32 cellular contexts compared by ENCODE assay signal in the genomic region with DNA sequence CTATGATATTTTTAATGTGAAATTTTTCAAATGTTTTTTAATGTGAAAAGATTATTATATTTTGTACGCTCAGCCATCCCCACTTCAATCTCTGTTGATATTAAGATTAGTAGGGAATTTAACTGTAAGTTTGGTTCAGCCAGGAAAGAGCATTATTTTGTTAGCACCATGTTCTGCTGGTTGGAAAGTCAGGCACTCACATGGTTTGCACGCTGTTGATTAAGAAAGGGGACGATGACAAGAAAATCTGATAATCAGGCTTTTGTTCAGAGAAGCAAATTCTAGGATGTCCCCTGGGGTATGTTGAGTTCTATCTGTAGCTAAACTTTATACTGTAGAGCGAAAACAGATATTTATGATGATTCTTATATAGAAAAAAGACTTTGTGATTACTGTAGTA.
DNase-seq lines count a peak whose midpoint lies in the region; ATAC-seq, FAIRE-seq and TF ChIP-seq lines count a peak whose summit lies in the region.
"Had no signal": no experiment of that assay in that cellular context is flagged by ENCODE, and none has a peak within 500 bp of the region (broad histone marks: within the 10 kb centered on the region; RNA-seq: fewer than 3 reads in every experiment).

No MANE protein-coding gene starts in this region.

- peaks cover 36 to 48% of the 10 kb centered on the region in 2 donors for H3K4me1 Mint-ChIP-seq in natural killer cell

- H3K36me3 Mint-ChIP-seq in natural killer cell: no peaks in the 10 kb centered on the region

- no peak for TF ChIP-seq RAD21 in GM12878 (IDR thresholded peaks at IDR 0.05; ENCODE audit: insufficient read depth, low read depth, low read length)

- H3K9me2 ChIP-seq in Karpas-422 (replicated peaks; ENCODE audit: insufficient read depth, low read length): no peaks in the 10 kb centered on the region
- H3K9me2 ChIP-seq: SK-N-SH had no signal

- TF ChIP-seq CTCF in GM12878 (IDR thresholded peaks at IDR 0.05 in 2 of 3, conservative IDR thresholded peaks at IDR 0.05 in 1 of 3; ENCODE audit: control insufficient read depth in 2 of 3, extremely low read depth in 1 of 3, insufficient read depth in 1 of 3, low read depth in 3 of 3, low read length in 3 of 3): no peak
- no peak for TF ChIP-seq CTCF in parathyroid adenoma (IDR thresholded peaks at IDR 0.05)
- no peak for TF ChIP-seq CTCF in natural killer cell (IDR thresholded peaks at IDR 0.05)

- no peak for TF ChIP-seq EP300 in GM12878 (IDR thresholded peaks at IDR 0.05; ENCODE audit: borderline replicate concordance in 1 of 2, control insufficient read depth in 1 of 2, low read depth in 2 of 2, low read length in 2 of 2)

- FAIRE-seq in GM12878 (lab: Jason Lieb, UNC): no peak
- FAIRE-seq: colon, GM12891, H1 had no signal

- in situ Hi-C loops in GM12878 (cut with MboI): no loop called here

- H4K20me1 ChIP-seq in BLaER1 treated with 17β-estradiol and CSF1 and Interleukin-3, amounts not matched to agents 10 nM and 100 nM: peaks cover 9 to 60% (median 40%) of the 10 kb centered on the region in 11 experiments; a peak in 18 of 22 replicates
- H4K20me1 ChIP-seq in Karpas-422 (ENCODE audit: insufficient read depth, low read depth, low read length): peaks cover 41% of the 10 kb centered on the region; the same call in 1 of the 2 replicates
- no peaks in the 10 kb centered on the region for H4K20me1 ChIP-seq in GM12878 (ENCODE audit: control insufficient read depth, insufficient read depth)

- no TSS peak for BruUV-seq in GM12878 (replicated peaks; lab: Mats Ljungman, UMichigan)

- H3K36me3 ChIP-seq in BLaER1 treated with 17β-estradiol and CSF1 and Interleukin-3, amounts not matched to agents 10 nM and 100 nM: 0 out of 22 replicates have a peak, but pooled peaks cover 0 to 4% (median 0%) of the 10 kb centered on the region in 11 experiments
- H3K36me3 ChIP-seq in Karpas-422 (ENCODE audit: insufficient read depth, low read length) (no peaks in the 10 kb centered on the region), GM12878 (ENCODE audit: control insufficient read depth in 2 of 2, insufficient read depth in 2 of 2, low read length in 1 of 2) (no peaks in the 10 kb centered on the region; a peak in 1 of 4 replicates), parathyroid adenoma (ENCODE audit: control insufficient read depth, insufficient read depth, low read length) (no peaks in the 10 kb centered on the region)
- H3K36me3 ChIP-seq: breast epithelium, tibial nerve had no signal

- H3K27ac Mint-ChIP-seq in natural killer cell: no peak overlapping the region
- H3K27ac Mint-ChIP-seq: activated CD8-positive, alpha-beta T cell treated with anti-CD3 and anti-CD28 coated beads for 36 hours; activated T-helper 17 cell treated with anti-CD3 and anti-CD28 coated beads, Interleukin-2, amount 50 U/mL, for 72 hours; stimulated activated naive CD8-positive, alpha-beta T cell treated with anti-CD3 and anti-CD28 coated beads, Interleukin-15, Interleukin-2, amounts not matched to agents 100 ng/mL and 50 ng/mL, for 24 hours had no signal

- H3K27ac ChIP-seq in BLaER1 treated with 17β-estradiol and CSF1 and Interleukin-3, amounts not matched to agents 10 nM and 100 nM: peak overlapping the region in 2 of 11 experiments; percentile 44 to 58; a peak in 3 of 22 replicates
- H3K27ac ChIP-seq in Karpas-422 (ENCODE audit: low read length): no peak overlapping the region
- no peak overlapping the region for H3K27ac ChIP-seq in GM12878 (ENCODE audit: control insufficient read depth, insufficient read depth)
- H3K27ac ChIP-seq in parathyroid adenoma: peak overlapping the region; percentile 2
- H3K27ac ChIP-seq: C4-2B, tibial nerve had no signal

- no peaks in the 10 kb centered on the region for H3K27me3 ChIP-seq in BLaER1 treated with 17β-estradiol and CSF1 and Interleukin-3, amounts not matched to agents 10 nM and 100 nM
- H3K27me3 ChIP-seq in Karpas-422 (ENCODE audit: low read length) (no peaks in the 10 kb centered on the region), GM12878 (replicated peaks in 1 of 2; ENCODE audit: control insufficient read depth in 2 of 2, insufficient read depth in 2 of 2, low read length in 1 of 2) (no peaks in the 10 kb centered on the region), parathyroid adenoma (ENCODE audit: control insufficient read depth, insufficient read depth, low read length) (no peaks in the 10 kb centered on the region)
- H3K27me3 ChIP-seq: breast epithelium, tibial nerve had no signal

- H3K4me1 ChIP-seq in BLaER1 treated with 17β-estradiol and CSF1 and Interleukin-3, amounts not matched to agents 10 nM and 100 nM: peaks cover 30 to 65% (median 45%) of the 10 kb centered on the region in 10 experiments
- H3K4me1 ChIP-seq in Karpas-422 (ENCODE audit: low read length) (peaks cover 40% of the 10 kb centered on the region), GM12878 (ENCODE audit: control insufficient read depth, insufficient read depth, low read length) (peaks cover 20% of the 10 kb centered on the region), parathyroid adenoma (peaks cover 14% of the 10 kb centered on the region)

- peak overlapping the region; percentile 76 to 95 (median 90); a peak in 21 of 22 replicates for H3K4me2 ChIP-seq in BLaER1 treated with 17β-estradiol and CSF1 and Interleukin-3, amounts not matched to agents 10 nM and 100 nM
- H3K4me2 ChIP-seq in Karpas-422 (ENCODE audit: low read depth, low read length, poor library complexity, severe bottlenecking): peak overlapping the region; percentile 89
- H3K4me2 ChIP-seq in GM12878 (ENCODE audit: control insufficient read depth, insufficient read depth): peak overlapping the region; percentile 63
- peak overlapping the region; percentile 67 for H3K4me2 ChIP-seq in parathyroid adenoma (ENCODE audit: low read length)
- H3K4me2 ChIP-seq: SK-N-SH had no signal

- TF ChIP-seq POLR2A in GM12878 (IDR thresholded peaks at IDR 0.05; ENCODE audit: low read depth, low read length): no peak

- ATAC-seq in GM12878 (no peak), natural killer cell (no peak), GM18519 (IDR thresholded peaks at IDR 0.05; ENCODE audit: low FRiP score, unreplicated experiment) (no peak)
- ATAC-seq: activated CD8-positive, alpha-beta T cell treated with anti-CD3 and anti-CD28 coated beads for 36 hours; activated T-helper 17 cell treated with anti-CD3 and anti-CD28 coated beads, Interleukin-2, amount 50 U/mL, for 72 hours; mucosa of descending colon had no signal

- CTCF ChIA-PET in GM12878 (lab: Yijun Ruan, JAX): interaction anchor here (0.9 to 2.9 kb wide), 10 partner anchors 8 to 298 kb away, joined by 3 to 21 read pairs (median 4); no protein-coding TSS in a partner anchor

- H3K79me2 ChIP-seq in Karpas-422 (ENCODE audit: low read length): peaks cover 72% of the 10 kb centered on the region
- H3K79me2 ChIP-seq in GM12878 (ENCODE audit: control insufficient read depth, insufficient read depth, low read length): peaks cover 87% of the 10 kb centered on the region
- peaks cover 2% of the 10 kb centered on the region for H3K79me2 ChIP-seq in parathyroid adenoma

- POLR2A ChIA-PET in GM12878 (lab: Charles Lee): interaction anchor here (0.6 to 10.0 kb wide), 7 partner anchors 8 to 241 kb away, joined by 3 to 99 read pairs (median 6); no protein-coding TSS in a partner anchor

- H3K9ac ChIP-seq in BLaER1 treated with 17β-estradiol and CSF1 and Interleukin-3, amounts not matched to agents 10 nM and 100 nM: peak overlapping the region in 5 of 11 experiments; percentile 87 to 91 (median 88); a peak in 5 of 22 replicates
- H3K9ac ChIP-seq in Karpas-422 (ENCODE audit: low read length) (no peak overlapping the region), GM12878 (ENCODE audit: control insufficient read depth, insufficient read depth, low read length) (0 out of 2 replicates have a peak overlapping the region, but pooled peaks have one; percentile 24), parathyroid adenoma (no peak overlapping the region)
- H3K9ac ChIP-seq: SK-N-SH had no signal

- no peak overlapping the region for H2AFZ ChIP-seq in Karpas-422 (ENCODE audit: low read length)
- no peak overlapping the region for H2AFZ ChIP-seq in GM12878 (ENCODE audit: control insufficient read depth, low read depth, low read length)
- no peak overlapping the region for H2AFZ ChIP-seq in parathyroid adenoma

- WGBS in GM12878 (ENCODE audit: insufficient coverage, insufficient replicate concordance, low lambda C conversion rate, missing lambda C conversion rate): 99% methylated on average over 4 of the region's 4 CpGs

- DNase-seq in Karpas-422: no peak
- no peak for DNase-seq in GM12878 (ENCODE audit: low read depth, low spot score)
- DNase-seq in C1 segment of cervical spinal cord (lab: John Stamatoyannopoulos, UW): no peak
- no peak for DNase-seq in natural killer cell
- no peak for DNase-seq in NCI-H1930 (lab: John Stamatoyannopoulos, UW)
- DNase-seq: activated CD4-positive, alpha-beta T cell treated with anti-CD3 and anti-CD28 coated beads for 1 hour; activated CD8-positive, alpha-beta T cell treated with anti-CD3 and anti-CD28 coated beads for 36 hours; activated naive CD4-positive, alpha-beta T cell treated with anti-CD3 and anti-CD28 coated beads, Interleukin-2, amount 50 U/mL, for 16 hours; amniotic stem cell; Calu3; DMS79 treated with DMSO at 0.1 percent for 48 hours; effector CD8-positive, alpha-beta T cell; kidney glomerular epithelial cell; mucosa of descending colon; NCI-H1092; NCI-H2029; NCI-H226; NCI-H82; SK-N-SH; T-helper 2 cell had no signal

- SMC1A ChIA-PET in GM12878 (lab: Charles Lee; ENCODE audit: uncharacterized antibody, unreplicated experiment): interaction anchor here (0.9 to 11.5 kb wide), 12 partner anchors 9 to 227 kb away, joined by 3 to 154 read pairs (median 4); no protein-coding TSS in a partner anchor

- peak overlapping the region in 4 of 10 experiments; percentile 81 to 91 (median 86); a peak in 4 of 20 replicates for H3K4me3 ChIP-seq in BLaER1 treated with 17β-estradiol and CSF1 and Interleukin-3, amounts not matched to agents 10 nM and 100 nM
- no peak overlapping the region for H3K4me3 ChIP-seq in Karpas-422 (ENCODE audit: low read length)
- peak overlapping the region; percentile 88 for H3K4me3 ChIP-seq in GM12878
- H3K4me3 ChIP-seq in parathyroid adenoma (ENCODE audit: low read depth, low read length): peak overlapping the region; percentile 36
- H3K4me3 ChIP-seq: breast epithelium, lung, mucosa of descending colon, tibial nerve had no signal

- H3K9me3 Mint-ChIP-seq in natural killer cell: no peaks in the 10 kb centered on the region
- H3K9me3 Mint-ChIP-seq: activated CD8-positive, alpha-beta T cell treated with anti-CD3 and anti-CD28 coated beads for 36 hours; activated T-helper 17 cell treated with anti-CD3 and anti-CD28 coated beads, Interleukin-2, amount 50 U/mL, for 72 hours; stimulated activated naive CD8-positive, alpha-beta T cell treated with anti-CD3 and anti-CD28 coated beads, Interleukin-15, Interleukin-2, amounts not matched to agents 100 ng/mL and 50 ng/mL, for 24 hours had no signal

- RAD21 ChIA-PET in GM12878 (lab: Charles Lee; ENCODE audit: unreplicated experiment): interaction anchor here (0.6 to 1.9 kb wide), 9 partner anchors 9 to 163 kb away, joined by 3 to 5 read pairs (median 4); no protein-coding TSS in a partner anchor

- no peaks in the 10 kb centered on the region for H3K9me3 ChIP-seq in BLaER1 treated with 17β-estradiol and CSF1 and Interleukin-3, amounts not matched to agents 10 nM and 100 nM (replicated peaks in 1 of 11)
- no peaks in the 10 kb centered on the region for H3K9me3 ChIP-seq in Karpas-422 (ENCODE audit: low read length)
- H3K9me3 ChIP-seq in GM12878 (replicated peaks; ENCODE audit: control insufficient read depth, insufficient read depth, low read length): no peaks in the 10 kb centered on the region
- H3K9me3 ChIP-seq in parathyroid adenoma (ENCODE audit: control insufficient read depth, low read length): no peaks in the 10 kb centered on the region
- H3K9me3 ChIP-seq: breast epithelium, mucosa of descending colon, SK-N-SH, tibial nerve had no signal

- no peaks in the 10 kb centered on the region for H3K27me3 Mint-ChIP-seq in natural killer cell (ENCODE audit: low read depth in 2 of 2)
- H3K27me3 Mint-ChIP-seq: activated CD8-positive, alpha-beta T cell treated with anti-CD3 and anti-CD28 coated beads for 36 hours; activated T-helper 17 cell treated with anti-CD3 and anti-CD28 coated beads, Interleukin-2, amount 50 U/mL, for 72 hours; stimulated activated naive CD8-positive, alpha-beta T cell treated with anti-CD3 and anti-CD28 coated beads, Interleukin-15, Interleukin-2, amounts not matched to agents 100 ng/mL and 50 ng/mL, for 24 hours had no signal

- intact Hi-C loops in GM12878 (cut with micrococcal nuclease; ENCODE audit: unreplicated experiment) (loop anchor here (10.0 kb wide), 2 partner anchors 107 to 217 kb away; a partner anchor contains a TSS), natural killer cell (cut with micrococcal nuclease) (no loop called here)

- no peak overlapping the region for H3K4me3 Mint-ChIP-seq in natural killer cell
- H3K4me3 Mint-ChIP-seq: activated CD8-positive, alpha-beta T cell treated with anti-CD3 and anti-CD28 coated beads for 36 hours; activated T-helper 17 cell treated with anti-CD3 and anti-CD28 coated beads, Interleukin-2, amount 50 U/mL, for 72 hours; stimulated activated naive CD8-positive, alpha-beta T cell treated with anti-CD3 and anti-CD28 coated beads, Interleukin-15, Interleukin-2, amounts not matched to agents 100 ng/mL and 50 ng/mL, for 24 hours had no signal
